In the genomic region with DNA sequence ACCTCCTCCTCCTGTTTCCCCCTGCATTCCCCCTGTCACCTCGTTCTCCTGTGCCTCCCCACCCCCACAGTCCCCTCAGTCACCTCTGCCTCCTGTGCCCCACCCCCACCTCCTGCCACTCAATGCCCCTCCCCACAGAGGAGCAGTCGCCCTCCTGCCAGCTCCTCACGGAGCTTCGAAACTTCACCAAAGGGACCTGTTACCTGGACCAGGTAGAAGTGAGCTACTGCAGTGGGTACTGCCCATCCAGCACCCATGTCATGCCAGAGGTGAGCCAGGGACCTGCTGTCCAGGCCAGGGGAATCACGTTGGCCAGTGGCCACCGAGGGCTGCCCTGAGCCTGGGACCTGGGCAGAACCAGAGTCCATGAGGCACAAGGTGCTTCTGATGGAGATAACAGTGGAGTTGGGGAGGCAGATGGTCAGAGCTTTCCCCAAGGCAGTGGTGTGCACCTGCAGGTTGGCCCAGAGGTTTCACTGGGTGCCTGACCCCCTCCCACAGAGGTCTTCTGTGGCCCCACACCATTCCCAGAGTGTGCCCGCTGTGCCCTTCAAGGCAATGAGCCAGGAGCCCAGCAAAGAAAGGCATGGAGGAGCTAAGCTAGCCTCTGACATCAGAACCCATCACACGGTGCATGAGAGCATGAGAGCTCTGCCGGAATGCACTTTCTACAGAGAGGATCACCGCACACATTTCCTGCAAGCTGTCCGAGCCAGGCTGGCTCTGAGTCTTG, we compare ENCODE assay signal across 22 cellular contexts. TPM values are rescaled to one million over a fixed set of nuclear protein-coding genes. Genes with fewer than 3 reads are reported as not detected.
"Had no signal": no experiment of that assay in that cellular context is flagged by ENCODE, and none has a peak within 500 bp of the region (broad histone marks: within the 10 kb centered on the region; RNA-seq: fewer than 3 reads in every experiment).

No MANE protein-coding gene starts in this region.

- H3K27ac Mint-ChIP-seq: activated CD4-positive, alpha-beta memory T cell treated with anti-CD3 and anti-CD28 coated beads, Interleukin-2, amount 10 ng/mL, durations not matched to agents 7 days and 5 days; activated CD8-positive, alpha-beta memory T cell treated with anti-CD3 and anti-CD28 coated beads, Interleukin-2, amount 10 ng/mL, durations not matched to agents 7 days and 5 days; activated naive CD8-positive, alpha-beta T cell treated with anti-CD3 and anti-CD28 coated beads for 36 hours; activated T-helper 17 cell treated with anti-CD3 and anti-CD28 coated beads, Interleukin-2, amount 50 U/mL, for 72 hours; natural killer cell had no signal

- H3K4me3 ChIP-seq: esophagus muscularis mucosa, gastroesophageal sphincter, heart left ventricle, suprapubic skin, transverse colon had no signal

- H3K36me3 ChIP-seq: esophagus muscularis mucosa, gastroesophageal sphincter, heart left ventricle, suprapubic skin, transverse colon, WERI-Rb-1 had no signal

- ATAC-seq: activated CD8-positive, alpha-beta memory T cell treated with anti-CD3 and anti-CD28 coated beads, Interleukin-2, amount 10 ng/mL, durations not matched to agents 7 days and 5 days; activated T-helper 17 cell treated with anti-CD3 and anti-CD28 coated beads, Interleukin-2, amount 50 U/mL, for 72 hours; gastroesophageal sphincter; heart left ventricle; left ventricle myocardium superior; natural killer cell; stimulated activated naive CD8-positive, alpha-beta T cell treated with anti-CD3 and anti-CD28 coated beads, Interleukin-15, amount 100 ng/mL, for 72 hours had no signal

- H3K27me3 Mint-ChIP-seq: activated naive CD8-positive, alpha-beta T cell treated with anti-CD3 and anti-CD28 coated beads for 36 hours had no signal

- H3K4me3 Mint-ChIP-seq: activated CD4-positive, alpha-beta memory T cell treated with anti-CD3 and anti-CD28 coated beads, Interleukin-2, amount 10 ng/mL, durations not matched to agents 7 days and 5 days; activated CD8-positive, alpha-beta memory T cell treated with anti-CD3 and anti-CD28 coated beads, Interleukin-2, amount 10 ng/mL, durations not matched to agents 7 days and 5 days; activated naive CD8-positive, alpha-beta T cell treated with anti-CD3 and anti-CD28 coated beads for 36 hours; activated T-helper 17 cell treated with anti-CD3 and anti-CD28 coated beads, Interleukin-2, amount 50 U/mL, for 72 hours; natural killer cell; stimulated activated naive CD8-positive, alpha-beta T cell treated with anti-CD3 and anti-CD28 coated beads, Interleukin-15, amount 100 ng/mL, for 72 hours had no signal

- H3K4me1 ChIP-seq: esophagus muscularis mucosa, gastroesophageal sphincter, heart left ventricle, suprapubic skin, transverse colon had no signal

- DNase-seq: activated CD4-positive, alpha-beta memory T cell treated with anti-CD3 and anti-CD28 coated beads, Interleukin-2, amount 10 ng/mL, durations not matched to agents 7 days and 5 days; activated CD4-positive, alpha-beta T cell treated with anti-CD3 and anti-CD28 coated beads for 48 hours; activated CD8-positive, alpha-beta memory T cell treated with anti-CD3 and anti-CD28 coated beads, Interleukin-2, amount 10 ng/mL, durations not matched to agents 7 days and 5 days; activated naive CD4-positive, alpha-beta T cell; activated naive CD8-positive, alpha-beta T cell treated with anti-CD3 and anti-CD28 coated beads for 36 hours; activated T-cell treated with anti-CD3 and anti-CD28 coated beads, Interleukin-2, amount 50 U/mL, for 1 hour; amniotic stem cell; dermis blood vessel endothelial cell; effector memory CD4-positive, alpha-beta T cell; left ventricle myocardium superior; mesendoderm; natural killer cell; stimulated activated naive CD8-positive, alpha-beta T cell treated with anti-CD3 and anti-CD28 coated beads, Interleukin-15, amount 100 ng/mL, for 72 hours; transverse colon; WERI-Rb-1 had no signal

- H3K36me3 Mint-ChIP-seq: activated CD8-positive, alpha-beta memory T cell treated with anti-CD3 and anti-CD28 coated beads, Interleukin-2, amount 10 ng/mL, durations not matched to agents 7 days and 5 days; activated naive CD8-positive, alpha-beta T cell treated with anti-CD3 and anti-CD28 coated beads for 36 hours; natural killer cell had no signal

- H3K9me3 ChIP-seq: esophagus muscularis mucosa, gastroesophageal sphincter, heart left ventricle, suprapubic skin, transverse colon had no signal

- H3K9me3 Mint-ChIP-seq: activated CD4-positive, alpha-beta memory T cell treated with anti-CD3 and anti-CD28 coated beads, Interleukin-2, amount 10 ng/mL, durations not matched to agents 7 days and 5 days; activated naive CD8-positive, alpha-beta T cell treated with anti-CD3 and anti-CD28 coated beads for 36 hours; activated T-helper 17 cell treated with anti-CD3 and anti-CD28 coated beads, Interleukin-2, amount 50 U/mL, for 72 hours; natural killer cell; stimulated activated naive CD8-positive, alpha-beta T cell treated with anti-CD3 and anti-CD28 coated beads, Interleukin-15, amount 100 ng/mL, for 72 hours had no signal

- H3K4me1 Mint-ChIP-seq: activated CD4-positive, alpha-beta memory T cell treated with anti-CD3 and anti-CD28 coated beads, Interleukin-2, amount 10 ng/mL, durations not matched to agents 7 days and 5 days; activated T-helper 17 cell treated with anti-CD3 and anti-CD28 coated beads, Interleukin-2, amount 50 U/mL, for 72 hours; natural killer cell had no signal

- H3K27ac ChIP-seq: esophagus muscularis mucosa, gastroesophageal sphincter, heart left ventricle, suprapubic skin, transverse colon, WERI-Rb-1 had no signal

RNA-seq across cellular contexts. Expression of gene ZNF467, which starts 57.8 kb away (rescaled TPM):
- total RNA-seq: activated CD8-positive, alpha-beta memory T cell treated with anti-CD3 and anti-CD28 coated beads, Interleukin-2, amount 10 ng/mL, durations not matched to agents 7 days and 5 days; kidney epithelial cell; T-helper 2 cell treated with Interferon-gamma antibody and Interleukin-4, amounts not matched to agents 100 ng/mL and 5 ng/mL, for 36 hours had no signal
